In the genomic region with DNA sequence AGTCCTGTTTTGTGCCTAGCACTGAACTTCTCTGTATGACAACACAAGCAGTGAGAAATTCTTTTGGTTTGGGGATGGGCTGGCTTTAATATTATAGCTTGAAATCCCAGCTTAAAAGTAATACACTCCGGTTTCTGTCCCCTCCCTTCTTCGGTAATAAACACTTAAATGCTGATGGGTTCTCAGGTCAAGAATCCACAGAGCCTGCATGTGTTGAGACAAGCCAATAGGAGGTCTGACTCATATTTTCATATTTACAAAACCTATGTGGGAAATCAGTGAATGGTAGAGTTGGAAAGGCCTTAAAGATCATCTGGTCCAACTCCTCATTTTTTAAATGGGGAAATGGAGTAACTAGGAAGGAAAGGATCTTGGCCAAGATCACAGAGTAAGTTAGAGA, we compare ENCODE assay signal across 34 cellular contexts. TPM values are rescaled to one million over a fixed set of nuclear protein-coding genes. Genes with fewer than 3 reads are reported as not detected.
"Had no signal": no experiment of that assay in that cellular context is flagged by ENCODE, and none has a peak within 500 bp of the region (broad histone marks: within the 10 kb centered on the region; RNA-seq: fewer than 3 reads in every experiment).

No MANE protein-coding gene starts in this region.

- H3K27me3 Mint-ChIP-seq: brain had no signal

- H3K27ac ChIP-seq: hepatocyte, pancreas, prostate gland, stomach, tibial artery, upper lobe of right lung had no signal

- DNase-seq: activated B cell treated with CpG ODN at 0.5 μM for 24 hours; activated CD4-positive, alpha-beta T cell treated with anti-CD3 and anti-CD28 coated beads for 36 hours; activated CD4-positive, alpha-beta T cell treated with anti-CD3 and anti-CD28 coated beads, Interleukin-2, amount 50 U/mL, for 4 hours; activated effector memory CD4-positive, alpha-beta T cell treated with Interleukin-2 at 50 U/mL for 16 hours; activated naive CD4-positive, alpha-beta T cell treated with Interleukin-2 at 50 U/mL for 16 hours; activated T-cell treated with anti-CD3 and anti-CD28 coated beads for 4 hours; activated T-cell treated with anti-CD3 and anti-CD28 coated beads, Interleukin-2, amount 50 U/mL, for 72 hours; aorta; caudate nucleus; foreskin melanocyte; glutamatergic neuron; islet precursor cell; left colon; midbrain; naive thymus-derived CD8-positive, alpha-beta T cell; nucleus accumbens; pancreas; SK-N-SH; stimulated activated CD4-positive, alpha-beta T cell treated with anti-CD3 and anti-CD28 coated beads, Interleukin-1b, Interleukin-23, amount 100 ng/mL, for 48 hours; stimulated activated naive B cell treated with anti-CD40 and anti-IgM and Interleukin-4, amounts not matched to agents 10 μg/mL and 1 μg/mL and 100 μg/mL, for 72 hours; stomach; SW 1271; T-helper 17 cell; T1000; tibial artery; upper lobe of right lung had no signal

- H3K4me1 ChIP-seq: pancreas, prostate gland, tibial artery, upper lobe of right lung had no signal

- H3K9me3 Mint-ChIP-seq: activated B cell treated with CpG ODN at 0.5 μM for 24 hours; brain; endodermal cell; neural crest cell; stimulated activated naive B cell treated with anti-CD40 and anti-IgM and Interleukin-4, amounts not matched to agents 10 μg/mL and 1 μg/mL and 100 μg/mL, for 72 hours had no signal

- H3K4me2 ChIP-seq: hepatocyte, SK-N-SH, smooth muscle cell had no signal

- H3K4me1 Mint-ChIP-seq: activated B cell treated with CpG ODN at 0.5 μM for 24 hours; activated CD4-positive, alpha-beta T cell treated with anti-CD3 and anti-CD28 coated beads for 36 hours; neural crest cell; stimulated activated naive B cell treated with anti-CD40 and anti-IgM and Interleukin-4, amounts not matched to agents 10 μg/mL and 1 μg/mL and 100 μg/mL, for 72 hours; T-helper 17 cell had no signal

- H3K4me3 Mint-ChIP-seq: activated B cell treated with CpG ODN at 0.5 μM for 24 hours; activated CD4-positive, alpha-beta T cell treated with anti-CD3 and anti-CD28 coated beads for 36 hours; activated naive CD8-positive, alpha-beta T cell; activated T-cell treated with anti-CD3 and anti-CD28 coated beads, Interleukin-2, amount 50 U/mL, for 72 hours; brain; endodermal cell; naive thymus-derived CD8-positive, alpha-beta T cell; neural crest cell; stimulated activated naive B cell treated with anti-CD40 and anti-IgM and Interleukin-4, amounts not matched to agents 10 μg/mL and 1 μg/mL and 100 μg/mL, for 72 hours; T-helper 17 cell had no signal

- H3K9ac ChIP-seq: SK-N-SH had no signal

- H3K27me3 ChIP-seq: hepatocyte, pancreas, stomach, tibial artery, upper lobe of right lung had no signal

- H3K4me3 ChIP-seq: hepatocyte, pancreas, prostate gland, smooth muscle cell, stomach, tibial artery, upper lobe of right lung had no signal

- H3K36me3 ChIP-seq: pancreas, prostate gland, stomach, tibial artery, upper lobe of right lung had no signal

- H3K27ac Mint-ChIP-seq: activated B cell treated with CpG ODN at 0.5 μM for 24 hours; activated CD4-positive, alpha-beta T cell treated with anti-CD3 and anti-CD28 coated beads for 36 hours; activated naive CD8-positive, alpha-beta T cell; activated T-cell treated with anti-CD3 and anti-CD28 coated beads, Interleukin-2, amount 50 U/mL, for 72 hours; brain; endodermal cell; naive thymus-derived CD8-positive, alpha-beta T cell; stimulated activated naive B cell treated with anti-CD40 and anti-IgM and Interleukin-4, amounts not matched to agents 10 μg/mL and 1 μg/mL and 100 μg/mL, for 72 hours; T-helper 17 cell had no signal

- ATAC-seq: activated CD4-positive, alpha-beta T cell treated with anti-CD3 and anti-CD28 coated beads for 36 hours; activated T-cell treated with anti-CD3 and anti-CD28 coated beads, Interleukin-2, amount 50 U/mL, for 72 hours; left colon; naive thymus-derived CD8-positive, alpha-beta T cell; pancreas; stimulated activated naive B cell treated with anti-CD40 and anti-IgM and Interleukin-4, amounts not matched to agents 10 μg/mL and 1 μg/mL and 100 μg/mL, for 72 hours; T-helper 17 cell; upper lobe of right lung had no signal

- H3K79me2 ChIP-seq: hepatocyte had no signal

- H3K36me3 Mint-ChIP-seq: activated naive CD8-positive, alpha-beta T cell; brain; naive thymus-derived CD8-positive, alpha-beta T cell; stimulated activated naive B cell treated with anti-CD40 and anti-IgM and Interleukin-4, amounts not matched to agents 10 μg/mL and 1 μg/mL and 100 μg/mL, for 72 hours had no signal

RNA-seq across cellular contexts. Expression of gene VSNL1, which starts 47.5 kb away (rescaled TPM):
- total RNA-seq: activated B cell treated with CpG ODN at 0.5 μM for 24 hours; activated CD4-positive, alpha-beta T cell treated with anti-CD3 and anti-CD28 coated beads for 36 hours; activated T-cell treated with anti-CD3 and anti-CD28 coated beads, Interleukin-2, amount 50 U/mL, for 72 hours; aorta; chondrocyte; naive thymus-derived CD8-positive, alpha-beta T cell; T-helper 17 cell had no signal
- polyA plus RNA-seq: aorta; naive thymus-derived CD8-positive, alpha-beta T cell had no signal
